ENCODE assay signal across 1 cellular context in the genomic region with DNA sequence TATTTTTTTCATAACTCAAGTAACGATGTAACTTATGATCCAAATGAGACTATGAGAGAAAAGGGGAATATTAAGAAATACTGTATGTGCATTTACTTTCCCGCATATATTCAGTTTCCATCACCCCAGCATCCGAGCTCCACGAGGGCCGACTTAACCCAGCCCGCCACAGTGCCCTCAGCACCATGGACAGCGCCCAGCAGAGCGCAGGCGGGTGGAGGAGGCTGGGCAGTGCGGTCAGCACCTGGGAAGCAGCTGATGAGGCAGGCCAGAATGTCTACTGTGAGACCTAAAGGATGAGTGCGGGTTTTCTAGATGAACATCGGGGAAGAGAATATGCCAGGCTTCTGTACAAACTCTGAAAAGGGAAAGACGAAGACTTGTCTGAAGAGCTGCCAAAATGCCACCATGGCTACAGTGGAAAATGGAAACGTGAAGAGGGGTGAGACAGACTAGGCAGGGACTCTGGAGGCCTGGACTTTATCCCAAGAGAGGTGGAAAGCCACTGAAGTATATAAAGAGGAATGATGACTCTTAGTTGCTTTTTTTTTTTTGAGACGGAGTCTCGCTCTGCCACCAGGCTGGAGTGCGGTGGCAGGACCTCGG.
TF ChIP-seq lines count a peak whose summit lies in the region.

No MANE protein-coding gene starts in this region.

TF ChIP-seq in GM12878, 131 proteins besides CTCF, POLR2A, EP300 and RAD21 (continued from another document):
- TF ChIP-seq, protein P1, sequence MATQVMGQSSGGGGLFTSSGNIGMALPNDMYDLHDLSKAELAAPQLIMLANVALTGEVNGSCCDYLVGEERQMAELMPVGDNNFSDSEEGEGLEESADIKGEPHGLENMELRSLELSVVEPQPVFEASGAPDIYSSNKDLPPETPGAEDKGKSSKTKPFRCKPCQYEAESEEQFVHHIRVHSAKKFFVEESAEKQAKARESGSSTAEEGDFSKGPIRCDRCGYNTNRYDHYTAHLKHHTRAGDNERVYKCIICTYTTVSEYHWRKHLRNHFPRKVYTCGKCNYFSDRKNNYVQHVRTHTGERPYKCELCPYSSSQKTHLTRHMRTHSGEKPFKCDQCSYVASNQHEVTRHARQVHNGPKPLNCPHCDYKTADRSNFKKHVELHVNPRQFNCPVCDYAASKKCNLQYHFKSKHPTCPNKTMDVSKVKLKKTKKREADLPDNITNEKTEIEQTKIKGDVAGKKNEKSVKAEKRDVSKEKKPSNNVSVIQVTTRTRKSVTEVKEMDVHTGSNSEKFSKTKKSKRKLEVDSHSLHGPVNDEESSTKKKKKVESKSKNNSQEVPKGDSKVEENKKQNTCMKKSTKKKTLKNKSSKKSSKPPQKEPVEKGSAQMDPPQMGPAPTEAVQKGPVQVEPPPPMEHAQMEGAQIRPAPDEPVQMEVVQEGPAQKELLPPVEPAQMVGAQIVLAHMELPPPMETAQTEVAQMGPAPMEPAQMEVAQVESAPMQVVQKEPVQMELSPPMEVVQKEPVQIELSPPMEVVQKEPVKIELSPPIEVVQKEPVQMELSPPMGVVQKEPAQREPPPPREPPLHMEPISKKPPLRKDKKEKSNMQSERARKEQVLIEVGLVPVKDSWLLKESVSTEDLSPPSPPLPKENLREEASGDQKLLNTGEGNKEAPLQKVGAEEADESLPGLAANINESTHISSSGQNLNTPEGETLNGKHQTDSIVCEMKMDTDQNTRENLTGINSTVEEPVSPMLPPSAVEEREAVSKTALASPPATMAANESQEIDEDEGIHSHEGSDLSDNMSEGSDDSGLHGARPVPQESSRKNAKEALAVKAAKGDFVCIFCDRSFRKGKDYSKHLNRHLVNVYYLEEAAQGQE (IDR thresholded peaks at IDR 0.05; ENCODE audit: low read depth, low read length) = peak; percentile 96
